Comparison of ENCODE assay signal across 23 cellular contexts in the genomic region with DNA sequence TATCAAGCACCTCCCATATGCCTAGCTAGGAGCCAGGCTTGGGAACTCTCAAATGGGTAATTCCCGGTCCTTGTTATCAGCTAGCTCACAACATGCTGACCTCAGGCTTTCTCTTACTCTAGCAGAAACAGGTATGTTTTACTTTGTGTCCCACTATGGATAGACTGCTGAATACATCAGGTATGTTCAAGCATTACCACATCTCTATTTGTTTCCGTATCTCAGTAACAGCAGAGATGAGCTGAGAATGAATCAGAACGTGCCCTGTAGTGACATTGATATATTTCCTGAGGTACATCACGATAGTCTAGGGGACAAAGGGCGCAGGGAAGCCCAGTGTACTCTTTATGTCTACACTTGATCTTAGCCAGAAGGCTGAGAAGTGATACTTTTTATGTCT. TPM values are rescaled to one million over a fixed set of nuclear protein-coding genes. Genes with fewer than 3 reads are reported as not detected.
"Had no signal": no experiment of that assay in that cellular context is flagged by ENCODE, and none has a peak within 500 bp of the region (broad histone marks: within the 10 kb centered on the region; RNA-seq: fewer than 3 reads in every experiment).

No MANE protein-coding gene starts in this region.

- H3K27me3 Mint-ChIP-seq: activated naive CD4-positive, alpha-beta T cell treated with anti-CD3 and anti-CD28 coated beads, Interleukin-2, amount 50 U/mL, for 24 hours; naive thymus-derived CD8-positive, alpha-beta T cell had no signal

- DNase-seq: activated CD4-positive, alpha-beta T cell treated with anti-CD3 and anti-CD28 coated beads for 48 hours; activated CD8-positive, alpha-beta memory T cell treated with anti-CD3 and anti-CD28 coated beads, Interleukin-2, amount 50 U/mL, for 4 hours; activated gamma-delta T cell; activated T-cell treated with anti-CD3 and anti-CD28 coated beads, Interleukin-2, amount 50 U/mL, for 72 hours; dermis blood vessel endothelial cell; effector memory CD4-positive, alpha-beta T cell; esophagus squamous epithelium; mesendoderm; naive thymus-derived CD8-positive, alpha-beta T cell; stimulated activated CD4-positive, alpha-beta T cell treated with anti-CD3 and anti-CD28 coated beads, Interleukin-4, amount 100 ng/mL, for 1 hour; stimulated activated naive CD4-positive, alpha-beta T cell; substantia nigra had no signal

- H3K27ac Mint-ChIP-seq: T-helper 2 cell treated with Interferon-gamma antibody and Interleukin-4, amounts not matched to agents 5 μg/mL and 100 μg/mL, for 36 hours; WTC11 had no signal

- H3K4me1 Mint-ChIP-seq: activated naive CD4-positive, alpha-beta T cell treated with anti-CD3 and anti-CD28 coated beads, Interleukin-2, amount 50 U/mL, for 24 hours; WTC11 had no signal

- H3K4me1 ChIP-seq: esophagus squamous epithelium, parathyroid adenoma, tibial nerve, vagina had no signal

- H3K4me3 ChIP-seq: esophagus squamous epithelium, smooth muscle cell, tibial nerve, vagina had no signal

- H3K4me2 ChIP-seq: smooth muscle cell had no signal

- H3K27ac ChIP-seq: esophagus squamous epithelium, neutrophil, parathyroid adenoma, tibial nerve, vagina had no signal

- H3K79me2 ChIP-seq: parathyroid adenoma had no signal

- H3K4me3 Mint-ChIP-seq: activated naive CD4-positive, alpha-beta T cell treated with anti-CD3 and anti-CD28 coated beads, Interleukin-2, amount 50 U/mL, for 24 hours; activated T-cell treated with anti-CD3 and anti-CD28 coated beads, Interleukin-2, amount 50 U/mL, for 72 hours; naive thymus-derived CD8-positive, alpha-beta T cell; T-helper 2 cell treated with Interferon-gamma antibody and Interleukin-4, amounts not matched to agents 5 μg/mL and 100 μg/mL, for 36 hours; WTC11 had no signal

- H3K9ac ChIP-seq: parathyroid adenoma had no signal

- H3K27me3 ChIP-seq: esophagus squamous epithelium, neutrophil, tibial nerve, vagina had no signal

- ATAC-seq: activated T-cell treated with anti-CD3 and anti-CD28 coated beads, Interleukin-2, amount 50 U/mL, for 72 hours; naive thymus-derived CD8-positive, alpha-beta T cell; sciatic nerve; WTC11 had no signal

- H3K9me3 Mint-ChIP-seq: activated naive CD4-positive, alpha-beta T cell treated with anti-CD3 and anti-CD28 coated beads, Interleukin-2, amount 50 U/mL, for 24 hours; activated T-cell treated with anti-CD3 and anti-CD28 coated beads, Interleukin-2, amount 50 U/mL, for 72 hours; naive thymus-derived CD8-positive, alpha-beta T cell; T-helper 2 cell treated with Interferon-gamma antibody and Interleukin-4, amounts not matched to agents 5 μg/mL and 100 μg/mL, for 36 hours; WTC11 had no signal

- H2AFZ ChIP-seq: parathyroid adenoma had no signal

- H3K9me3 ChIP-seq: esophagus squamous epithelium, neutrophil, tibial nerve, vagina had no signal

RNA-seq across cellular contexts. Expression of a gene that starts 29.3 kb away (rescaled TPM):
- total RNA-seq: bronchial epithelial cell, dermis blood vessel endothelial cell, esophagus squamous epithelium, liver, smooth muscle cell, vagina had no signal

RNA-seq across cellular contexts. Expression of a gene that starts 41.0 kb away (rescaled TPM):
- total RNA-seq: dermis blood vessel endothelial cell, smooth muscle cell, vagina had no signal
